15 cellular contexts compared by ENCODE assay signal in genomic region chr1:156895927-156896326, GRCh38. TPM values are rescaled to one million over a fixed set of nuclear protein-coding genes. Genes with fewer than 3 reads are reported as not detected.
DNase-seq lines count a peak whose midpoint lies in the region; ATAC-seq and TF ChIP-seq lines count a peak whose summit lies in the region.
"Had no signal": no experiment of that assay in that cellular context is flagged by ENCODE, and none has a peak within 500 bp of the region (broad histone marks: within the 10 kb centered on the region; RNA-seq: fewer than 3 reads in every experiment).

No MANE protein-coding gene starts in this region.

- no peaks in the 10 kb centered on the region for H3K36me3 ChIP-seq in Panc1 (ENCODE audit: control insufficient read depth, insufficient read depth, low read length)
- H3K36me3 ChIP-seq in sigmoid colon, result no peaks in the 10 kb centered on the region

- H3K9me3 ChIP-seq in Panc1 (ENCODE audit: control insufficient read depth, insufficient read depth, low read depth, low read length), result no peaks in the 10 kb centered on the region
- no peaks in the 10 kb centered on the region for H3K9me3 ChIP-seq in sigmoid colon

- peak overlapping the region; percentile 91 for H3K27ac ChIP-seq in Panc1 (ENCODE audit: low read length)
- H3K27ac ChIP-seq in sigmoid colon, result peak overlapping the region; percentile 8 to 83 (median 75)

- TF ChIP-seq POLR2A in sigmoid colon (IDR thresholded peaks at IDR 0.05), result no peak

- H3K27me3 ChIP-seq in Panc1 (ENCODE audit: control insufficient read depth, insufficient read depth, low read length), result no peaks in the 10 kb centered on the region
- H3K27me3 ChIP-seq in sigmoid colon, result peaks cover 18 to 41% (median 22%) of the 10 kb centered on the region in 3 donors

- TF ChIP-seq CTCF in AG04449 (IDR thresholded peaks at IDR 0.05; ENCODE audit: insufficient read depth, low read length, missing control alignments) (no peak), Panc1 (IDR thresholded peaks at IDR 0.05) (no peak), fibroblast of the aortic adventitia (IDR thresholded peaks at IDR 0.05; ENCODE audit: insufficient read depth, low read length) (no peak), sigmoid colon (IDR thresholded peaks at IDR 0.05) (no peak)

- POLR2A ChIA-PET in AG04449 (lab: Yijun Ruan, JAX) (interaction anchor here (1.0 to 1.4 kb wide), 2 partner anchors 21 to 168 kb away, joined by 3 to 4 read pairs; partner anchors contain the start of genes ISG20L2 and METTL25B), Panc1 (lab: Charles Lee) (no interaction called here)

- no peak for ATAC-seq in Panc1
- ATAC-seq in HG03432 (IDR thresholded peaks at IDR 0.05; ENCODE audit: unreplicated experiment), result no peak
- ATAC-seq: effector memory CD8-positive, alpha-beta T cell had no signal

- TF ChIP-seq EP300 in sigmoid colon (IDR thresholded peaks at IDR 0.05), result no peak

- DNase-seq in AG04449 (ENCODE audit: low read depth, low spot score) (no peak), Panc1 (ENCODE audit: low read depth, low spot score) (no peak), fibroblast of the aortic adventitia (ENCODE audit: low read depth) (peak; percentile 63), sigmoid colon (no peak), LoVo (ENCODE audit: low spot score) (no peak), epidermal melanocyte (ENCODE audit: insufficient read length, low spot score) (no peak)
- DNase-seq in activated CD4-positive, alpha-beta T cell treated with anti-CD3 and anti-CD28 coated beads for 48 hours, result no peak
- DNase-seq: activated naive CD4-positive, alpha-beta T cell treated with anti-CD3 and anti-CD28 coated beads, Interleukin-2, amount 50 U/mL, for 16 hours; effector memory CD8-positive, alpha-beta T cell; NCI-H187 treated with DMSO at 0.1 percent for 48 hours; NCI-H748 treated with DMSO at 0.1 percent for 48 hours; SHP77 had no signal

- H3K4me1 ChIP-seq in Panc1 (ENCODE audit: control insufficient read depth, insufficient read depth, low read length), result peaks cover 65% of the 10 kb centered on the region
- peaks cover 0 to 38% (median 15%) of the 10 kb centered on the region in 4 donors for H3K4me1 ChIP-seq in sigmoid colon

- in situ Hi-C loops in Panc1 (cut with HindIII; ENCODE audit: low pct_unique_long_range_greater_than_20kb, low sequenced_read_pairs), result no loop called here

- no TSS peak for BruUV-seq in Panc1 (replicated peaks; lab: Mats Ljungman, UMichigan)

- WGBS in sigmoid colon, 2 donors, result 89 to 92% methylated on average over 6 of the region's 6 CpGs

- intact Hi-C loops in Panc1 (cut with micrococcal nuclease; ENCODE audit: unreplicated experiment) (no loop called here), sigmoid colon (cut with DNase I) (loop anchor here (10.0 kb wide), 1 partner anchor 191 kb away; the partner anchor contains the start of gene CRABP2)

- CTCF ChIA-PET in AG04449 (lab: Yijun Ruan, JAX), result interaction anchor here (3.2 to 23.6 kb wide), 3 partner anchors 29 to 206 kb away, joined by 21 to 678 read pairs (median 226); partner anchors contain the start of genes ISG20L2, LRRC71 and METTL25B
- CTCF ChIA-PET in Panc1 (lab: Charles Lee), result no interaction called here

- H3K4me3 ChIP-seq in AG04449 (ENCODE audit: low read depth, low read length) (peak overlapping the region; percentile 72), Panc1 (ENCODE audit: low read depth in 2 of 2, low read length in 2 of 2) (peak overlapping the region in 1 of 2 experiments; percentile 32; a peak in 2 of 4 replicates), fibroblast of the aortic adventitia (ENCODE audit: low read depth, low read length) (peak overlapping the region; percentile 25), sigmoid colon (peak overlapping the region in 1 of 4 donors; percentile 1)

RNA-seq across cellular contexts. Expression of gene PEAR1, which starts 2.4 kb away (rescaled TPM):
- total RNA-seq in Panc1 (2021; ENCODE audit: unreplicated experiment) (16.1 TPM), fibroblast of the aortic adventitia (ENCODE audit: low replicate concordance) (4.8 and 10.8 TPM in 2 replicates), sigmoid colon (1 to 10 TPM; 3.6 to 8.3 (median 5.6) TPM)
- polyA plus RNA-seq in Panc1 (2012; ENCODE audit: insufficient read length), result 13.3 TPM
- 1 to 10 TPM in 1 of 3 donors, under 1 TPM in 2; under 0.01 to 3.8 (median 0.69) TPM for polyA plus RNA-seq in sigmoid colon

RNA-seq across cellular contexts. Expression of gene LRRC71, which starts 24.5 kb away (rescaled TPM):
- total RNA-seq in Panc1 (2021; ENCODE audit: unreplicated experiment), result 0.77 TPM
- polyA plus RNA-seq in Panc1 (2012; ENCODE audit: insufficient read length), result 0.86 TPM
- 0.09 TPM in 1 of 2 replicates, not detected in the other for total RNA-seq in fibroblast of the aortic adventitia (ENCODE audit: low replicate concordance)
- not detected for total RNA-seq in sigmoid colon
- polyA plus RNA-seq in sigmoid colon, result under 1 TPM in 1 of 3 donors, not detected in 2; 0.07 TPM
- total RNA-seq: M059J had no signal

RNA-seq across cellular contexts. Expression of gene NTRK1, which starts 35.3 kb away (rescaled TPM):
- total RNA-seq in Panc1 (2021; ENCODE audit: unreplicated experiment), result 0.21 TPM
- polyA plus RNA-seq in Panc1 (2012; ENCODE audit: insufficient read length), result 0.46 TPM
- total RNA-seq in fibroblast of the aortic adventitia (ENCODE audit: low replicate concordance), result 0.09 TPM in 1 of 2 replicates, not detected in the other
- total RNA-seq in sigmoid colon, result 1 to 10 TPM; 1.5 to 4.9 (median 3.6) TPM
- polyA plus RNA-seq in sigmoid colon, result under 1 TPM in 2 of 3 donors, not detected in 1; 0.42 to 0.60 TPM
- total RNA-seq: M059J had no signal

RNA-seq across cellular contexts. Expression of gene INSRR, which starts 37.0 kb away (rescaled TPM):
- total RNA-seq in Panc1 (2021; ENCODE audit: unreplicated experiment) (not detected), fibroblast of the aortic adventitia (ENCODE audit: low replicate concordance) (0.08 TPM in 1 of 2 replicates, not detected in the other), sigmoid colon (not detected)
- not detected for polyA plus RNA-seq in Panc1 (2012; ENCODE audit: insufficient read length)
- under 1 TPM in 1 of 3 donors, not detected in 2; 0.06 TPM for polyA plus RNA-seq in sigmoid colon
- total RNA-seq: M059J, subcutaneous adipose tissue had no signal
